ENCODE assay signal across 9 cellular contexts in the genomic region with DNA sequence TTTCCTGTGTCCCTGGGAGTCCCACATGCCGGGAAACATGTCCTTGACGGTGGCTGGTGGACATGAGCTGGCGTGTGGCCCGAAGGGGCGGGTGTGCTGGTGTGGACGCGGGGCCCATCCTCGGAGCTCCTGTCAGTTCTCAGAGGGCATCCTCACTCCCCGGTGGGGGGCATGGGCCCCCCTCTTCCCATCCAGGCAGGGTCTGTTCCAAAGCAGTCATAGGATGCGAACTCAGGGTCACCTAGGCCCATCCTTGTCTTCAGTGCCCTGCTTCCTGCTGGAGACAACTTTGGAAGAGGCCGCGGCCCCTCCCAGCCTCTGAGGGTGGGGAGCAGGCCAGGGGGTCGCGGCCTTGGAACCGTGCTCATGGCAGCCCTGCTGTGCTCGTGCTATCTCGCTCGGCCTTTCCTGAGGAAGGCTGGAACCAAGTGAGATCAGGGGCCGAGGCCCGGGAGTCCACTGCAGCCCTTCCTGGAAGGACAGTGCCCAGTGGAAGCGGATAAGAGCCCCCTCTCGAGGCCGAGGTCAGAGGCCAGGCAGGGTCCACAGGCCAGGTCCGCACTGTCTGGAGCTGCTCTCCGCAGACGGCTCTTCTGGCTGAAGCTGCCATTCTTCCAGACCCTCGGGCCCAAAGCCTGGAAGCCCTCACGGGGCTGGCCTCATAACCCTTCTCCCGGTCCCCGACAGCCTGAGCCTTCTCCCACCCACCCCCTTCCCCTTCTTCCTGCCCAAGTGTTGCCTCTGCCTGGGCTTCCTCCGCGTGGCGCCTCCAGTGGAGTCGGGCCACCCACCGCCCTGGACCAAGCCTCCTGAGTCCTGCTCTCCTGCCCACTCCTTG. TPM values are rescaled to one million over a fixed set of nuclear protein-coding genes. Genes with fewer than 3 reads are reported as not detected.
DNase-seq lines count a peak whose midpoint lies in the region; ATAC-seq, FAIRE-seq and TF ChIP-seq lines count a peak whose summit lies in the region.
"Had no signal": no experiment of that assay in that cellular context is flagged by ENCODE, and none has a peak within 500 bp of the region (broad histone marks: within the 10 kb centered on the region; RNA-seq: fewer than 3 reads in every experiment).

No MANE protein-coding gene starts in this region.

- no peak for FAIRE-seq in GM12891 (lab: Jason Lieb, UNC)

- no peaks in the 10 kb centered on the region for H3K9me3 ChIP-seq in gastrocnemius medialis

- H3K4me1 ChIP-seq in GM23338 (ENCODE audit: insufficient read depth) (peaks cover 32% of the 10 kb centered on the region), gastrocnemius medialis (peaks cover 83 to 84% of the 10 kb centered on the region in 2 donors)

- in situ Hi-C loops in gastrocnemius medialis (cut with MboI; ENCODE audit: low sequenced_read_pairs in 4 of 4), result loop anchor here in 1 of 4 donors (5.0 kb wide), 1 partner anchor 42 kb away; no protein-coding TSS in a partner anchor

- H2AFZ ChIP-seq in GM23338, result no peak overlapping the region

- no peak overlapping the region for H3K4me3 Mint-ChIP-seq in GM23338
- peak overlapping the region; percentile 45 for H3K4me3 Mint-ChIP-seq in activated T-cell treated with anti-CD3 and anti-CD28 coated beads, Interleukin-2, amount 50 U/mL, for 4 hours

- H3K36me3 ChIP-seq in GM23338 (ENCODE audit: insufficient read depth) (no peaks in the 10 kb centered on the region; the same call in 1 of the 2 replicates), gastrocnemius medialis (peaks cover 0 to 11% of the 10 kb centered on the region in 2 donors)

- peaks cover 5% of the 10 kb centered on the region; the same call in 1 of the 2 replicates for H4K20me1 ChIP-seq in GM23338 (replicated peaks; ENCODE audit: insufficient read depth)

- no peak for DNase-seq in GM23338 (ENCODE audit: low spot score)
- no peak for DNase-seq in activated T-cell treated with anti-CD3 and anti-CD28 coated beads, Interleukin-2, amount 50 U/mL, for 4 hours
- peak; percentile 83 for DNase-seq in left ventricle myocardium superior
- peak in 1 of 2 donors; percentile 26 for DNase-seq in gastrocnemius medialis
- DNase-seq in GM12891 (ENCODE audit: insufficient read length, low spot score), result no peak
- DNase-seq in DMS53 (lab: John Stamatoyannopoulos, UW), result no peak
- DNase-seq in foreskin fibroblast, result no peak
- DNase-seq: NCI-H1105 had no signal

- H3K4me1 Mint-ChIP-seq in GM23338, result peaks cover 48% of the 10 kb centered on the region
- H3K4me1 Mint-ChIP-seq in activated T-cell treated with anti-CD3 and anti-CD28 coated beads, Interleukin-2, amount 50 U/mL, for 4 hours (ENCODE audit: low read depth), result peaks cover 98% of the 10 kb centered on the region

- no peak for TF ChIP-seq POLR2A in gastrocnemius medialis (IDR thresholded peaks at IDR 0.05)
- TF ChIP-seq POLR2A in GM12891 (IDR thresholded peaks at IDR 0.05; ENCODE audit: low read depth, low read length), result no peak

- 0 out of 2 replicates have a peak overlapping the region, but pooled peaks have one; percentile 15 for H3K27ac Mint-ChIP-seq in GM23338

- intact Hi-C loops in left ventricle myocardium superior (cut with micrococcal nuclease) (no loop called here), gastrocnemius medialis (cut with DNase I; ENCODE audit: low total_unique reads) (no loop called here)

- H3K9me3 Mint-ChIP-seq in GM23338, result no peaks in the 10 kb centered on the region
- H3K9me3 Mint-ChIP-seq in activated T-cell treated with anti-CD3 and anti-CD28 coated beads, Interleukin-2, amount 50 U/mL, for 4 hours, result no peaks in the 10 kb centered on the region

- no peak for ATAC-seq in GM23338
- ATAC-seq in activated T-cell treated with anti-CD3 and anti-CD28 coated beads, Interleukin-2, amount 50 U/mL, for 4 hours, result no peak
- peak; percentile 6 for ATAC-seq in left ventricle myocardium superior
- ATAC-seq in gastrocnemius medialis, result no peak
- ATAC-seq in GM21447 (IDR thresholded peaks at IDR 0.05; ENCODE audit: unreplicated experiment), result no peak

- H3K27ac ChIP-seq in GM23338 (ENCODE audit: low read depth), result no peak overlapping the region
- H3K27ac ChIP-seq in gastrocnemius medialis, result peak overlapping the region; percentile 65 to 89 (median 83)

- no peaks in the 10 kb centered on the region for H3K27me3 ChIP-seq in GM23338 (ENCODE audit: insufficient read depth)
- no peaks in the 10 kb centered on the region for H3K27me3 ChIP-seq in gastrocnemius medialis

- H3K4me3 ChIP-seq in GM23338 (no peak overlapping the region), gastrocnemius medialis (peak overlapping the region in 1 of 4 donors; percentile 17), foreskin fibroblast (ENCODE audit: low read depth in 1 of 2, low read length in 2 of 2) (no peak overlapping the region)

- H3F3A ChIP-seq in GM23338 (replicated peaks; ENCODE audit: low read depth), result peaks cover 11% of the 10 kb centered on the region

- H3K36me3 Mint-ChIP-seq in GM23338 (ENCODE audit: low read depth), result peaks cover 11% of the 10 kb centered on the region
- peaks cover 5% of the 10 kb centered on the region for H3K36me3 Mint-ChIP-seq in activated T-cell treated with anti-CD3 and anti-CD28 coated beads, Interleukin-2, amount 50 U/mL, for 4 hours (ENCODE audit: insufficient read depth)

- TF ChIP-seq CTCF in GM23338 (conservative IDR thresholded peaks at IDR 0.05; ENCODE audit: low read depth in 2 of 2), result no peak
- no peak for TF ChIP-seq CTCF in gastrocnemius medialis (IDR thresholded peaks at IDR 0.05 in 4 of 5, conservative IDR thresholded peaks at IDR 0.05 in 1 of 5)
- TF ChIP-seq CTCF in foreskin fibroblast (IDR thresholded peaks at IDR 0.05; ENCODE audit: low read depth, low read length), result no peak

- H3K9me2 ChIP-seq in GM23338 (ENCODE audit: insufficient read depth), result no peaks in the 10 kb centered on the region

- peaks cover 11% of the 10 kb centered on the region for H3K27me3 Mint-ChIP-seq in GM23338 (ENCODE audit: insufficient read depth, low read depth, poor library complexity)
- H3K27me3 Mint-ChIP-seq in activated T-cell treated with anti-CD3 and anti-CD28 coated beads, Interleukin-2, amount 50 U/mL, for 4 hours (ENCODE audit: low read depth), result no peaks in the 10 kb centered on the region

- no peak overlapping the region for H3K4me2 ChIP-seq in GM23338

- H3K79me2 ChIP-seq in GM23338 (replicated peaks; ENCODE audit: insufficient read depth), result peaks cover 56% of the 10 kb centered on the region

TF ChIP-seq in GM23338, 12 proteins besides CTCF, POLR2A, EP300 and RAD21 (continues in another document):
- no peak for TF ChIP-seq ZNF114 (CRISPR knock-in tag; IDR thresholded peaks at IDR 0.05)

TF ChIP-seq in GM12891, 5 proteins besides CTCF, POLR2A, EP300 and RAD21:
- TF ChIP-seq POLR2AphosphoS5 (IDR thresholded peaks at IDR 0.05; ENCODE audit: low read depth, low read length), result no peak
- no peak for TF ChIP-seq POU2F2 (IDR thresholded peaks at IDR 0.05; ENCODE audit: low read depth, low read length)
- TF ChIP-seq SPI1 (IDR thresholded peaks at IDR 0.05; ENCODE audit: low read depth, low read length), result no peak
- TF ChIP-seq PAX5 (IDR thresholded peaks at IDR 0.05; ENCODE audit: insufficient read depth, low read length, severe bottlenecking), result no peak
- no peak for TF ChIP-seq TAF1 (IDR thresholded peaks at IDR 0.05; ENCODE audit: low read depth, low read length)

RNA-seq across cellular contexts. Expression of a gene that starts 8.7 kb away (rescaled TPM):
- 62.2 and 72.5 TPM in 2 replicates for total RNA-seq in GM23338 (2014; rRNA removed; shearing (Covaris generic))
- polyA plus RNA-seq in GM23338 (2016; fragmentation: Nextera tagmentation; extraction: Ambion mirVana), result 19.5 and 21.7 TPM in 2 replicates
- 100 to 1,000 TPM; 152 to 172 (median 171) TPM for total RNA-seq in activated T-cell treated with anti-CD3 and anti-CD28 coated beads, Interleukin-2, amount 50 U/mL, for 4 hours
- total RNA-seq in left ventricle myocardium superior (56.8 TPM), gastrocnemius medialis (10 to 100 TPM; 40.2 to 79.8 (median 68.4) TPM)
- 101 TPM for polyA plus RNA-seq in GM12891 (2012; ENCODE audit: low read depth, missing spikeins)

RNA-seq across cellular contexts. Expression of a gene that starts 14.1 kb away (rescaled TPM):
- 15.7 and 30.8 TPM in 2 replicates for total RNA-seq in GM23338 (2014; rRNA removed; shearing (Covaris generic))
- 19.5 and 20.3 TPM in 2 replicates for polyA plus RNA-seq in GM23338 (2016; fragmentation: Nextera tagmentation; extraction: Ambion mirVana)
- 10 to 100 TPM; 67.7 to 75.4 (median 69.8) TPM for total RNA-seq in activated T-cell treated with anti-CD3 and anti-CD28 coated beads, Interleukin-2, amount 50 U/mL, for 4 hours
- total RNA-seq in left ventricle myocardium superior (13.1 TPM), gastrocnemius medialis (10 to 100 TPM in 1 of 4 donors, 1 to 10 TPM in 3; 5.8 to 10.6 (median 9.7) TPM)
- polyA plus RNA-seq in GM12891 (2012; ENCODE audit: low read depth, missing spikeins), result 18.9 TPM

RNA-seq across cellular contexts. Expression of a gene that starts 28.3 kb away (rescaled TPM):
- 40.0 and 45.8 TPM in 2 replicates for total RNA-seq in GM23338 (2014; rRNA removed; shearing (Covaris generic))
- 17.8 and 25.1 TPM in 2 replicates for polyA plus RNA-seq in GM23338 (2016; fragmentation: Nextera tagmentation; extraction: Ambion mirVana)
- total RNA-seq in activated T-cell treated with anti-CD3 and anti-CD28 coated beads, Interleukin-2, amount 50 U/mL, for 4 hours, result 1 to 10 TPM; 4.8 to 7.2 (median 6.6) TPM
- total RNA-seq in left ventricle myocardium superior, result 18.7 TPM
- 10 to 100 TPM in 2 of 4 donors, 1 to 10 TPM in 2; 7.9 to 16.3 (median 11.9) TPM for total RNA-seq in gastrocnemius medialis
- polyA plus RNA-seq in GM12891 (2012; ENCODE audit: low read depth, missing spikeins), result 1.3 TPM
